ENCODE assay signal across 8 cellular contexts in the genomic region with DNA sequence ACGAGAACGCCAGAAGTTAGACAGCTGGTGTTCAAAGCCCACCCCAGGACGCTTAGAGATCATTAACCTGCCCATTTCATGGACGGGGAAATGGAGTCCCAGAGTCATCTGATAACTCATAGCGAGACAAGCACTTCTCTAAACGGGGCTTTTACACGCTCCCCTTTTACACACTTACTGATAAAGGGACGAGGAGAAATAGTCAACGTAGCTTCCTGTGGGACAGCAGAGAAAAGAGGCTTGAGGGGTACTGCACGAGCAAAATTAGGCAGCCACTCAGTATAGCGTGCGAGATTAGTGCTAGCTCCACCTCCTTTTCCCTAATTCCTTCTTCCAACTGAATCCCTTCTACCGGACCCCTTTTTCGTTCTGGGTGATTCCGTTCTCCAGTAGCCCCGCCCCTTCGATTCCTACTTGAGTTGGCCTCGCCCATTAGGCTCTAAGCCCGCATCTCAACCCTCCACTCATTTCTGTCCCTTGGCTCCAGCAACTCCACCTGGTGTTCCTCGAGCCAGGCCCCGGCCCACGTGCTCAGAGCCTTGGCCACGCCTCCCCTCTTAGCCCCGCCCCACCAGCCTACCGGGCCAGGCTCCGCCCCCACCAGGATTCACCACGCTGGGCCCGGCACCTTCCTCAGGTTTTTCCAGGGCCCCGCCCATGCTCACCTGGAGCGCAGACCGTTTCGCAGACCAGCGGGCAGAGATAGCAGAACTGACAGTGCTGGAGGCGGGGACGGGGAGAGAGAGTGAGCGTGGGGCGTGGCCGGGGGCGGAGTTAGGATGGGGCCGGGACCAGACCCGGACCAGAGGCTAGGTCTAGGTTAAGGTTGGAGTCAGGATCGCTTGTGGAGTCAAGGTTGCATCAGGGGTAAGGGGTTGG. TPM values are rescaled to one million over a fixed set of nuclear protein-coding genes. Genes with fewer than 3 reads are reported as not detected.
DNase-seq lines count a peak whose midpoint lies in the region; ATAC-seq, FAIRE-seq and TF ChIP-seq lines count a peak whose summit lies in the region.

No MANE protein-coding gene starts in this region.

- peak; percentile 60 for FAIRE-seq in keratinocyte (lab: Jason Lieb, UNC)

- H3K27ac ChIP-seq in HUES64 (ENCODE audit: low read depth, low read length), result no peak overlapping the region; the same call in 1 of the 2 replicates
- peak overlapping the region; percentile 13 for H3K27ac ChIP-seq in keratinocyte (ENCODE audit: control insufficient read depth, insufficient read depth, low read length)

- no peaks in the 10 kb centered on the region for H4K20me1 ChIP-seq in keratinocyte (ENCODE audit: control insufficient read depth, extremely low read depth, insufficient read depth, low read length)

- H3K9me1 ChIP-seq in keratinocyte (ENCODE audit: control insufficient read depth, extremely low read depth, insufficient read depth, low read length), result no peaks in the 10 kb centered on the region

- H3K9ac ChIP-seq in HUES64 (ENCODE audit: low read depth, low read length) (no peak overlapping the region), keratinocyte (ENCODE audit: control insufficient read depth, extremely low read depth, insufficient read depth, low read length) (no peak overlapping the region)

- H3K4me3 ChIP-seq in HUES64 (ENCODE audit: low read length) (peak overlapping the region; percentile 91), keratinocyte (ENCODE audit: control insufficient read depth in 2 of 3, extremely low read depth in 1 of 3, insufficient read depth in 2 of 3, low read depth in 1 of 3, low read length in 3 of 3) (peak overlapping the region in 2 of 3 experiments; percentile 11 to 44)

- peaks cover 21% of the 10 kb centered on the region for H3K4me1 ChIP-seq in HUES64 (ENCODE audit: insufficient read depth, low read length)
- peaks cover 22% of the 10 kb centered on the region for H3K4me1 ChIP-seq in keratinocyte (ENCODE audit: control insufficient read depth, extremely low read depth, insufficient read depth, low read length)

- H3K4me2 ChIP-seq in keratinocyte (ENCODE audit: control insufficient read depth, extremely low read depth, insufficient read depth, low read depth, low read length), result peak overlapping the region; percentile 99

- H3K27me3 ChIP-seq in HUES64 (ENCODE audit: insufficient read depth, low read length), result peaks cover 21% of the 10 kb centered on the region
- H3K27me3 ChIP-seq in keratinocyte (ENCODE audit: control insufficient read depth, extremely low read depth, insufficient read depth, low read length), result no peaks in the 10 kb centered on the region

- DNase-seq in CMK (ENCODE audit: low read depth) (peak; percentile 70), T47D (ENCODE audit: low read depth in 1 of 2, low spot score in 1 of 2) (peak; percentile 78 to 98), keratinocyte (ENCODE audit: low read depth, low spot score) (peak; percentile 84), putamen (ENCODE audit: low spot score) (no peak)
- peak; percentile 51 for DNase-seq in stimulated activated naive CD8-positive, alpha-beta T cell treated with anti-CD3 and anti-CD28 coated beads, Interleukin-15, Interleukin-2, amounts not matched to agents 100 U/mL and 50 U/mL, for 24 hours

- 13% methylated on average over 42 of the region's 42 CpGs for WGBS in HUES64

- no peak for TF ChIP-seq CTCF in keratinocyte (optimal IDR thresholded peaks at IDR 0.05 in 1 of 3, IDR thresholded peaks at IDR 0.05 in 1 of 3, conservative IDR thresholded peaks at IDR 0.05 in 1 of 3; ENCODE audit: extremely low read depth in 1 of 3, insufficient read depth in 2 of 3, low read length in 3 of 3)

- ATAC-seq in stimulated activated naive CD8-positive, alpha-beta T cell treated with anti-CD3 and anti-CD28 coated beads, Interleukin-15, Interleukin-2, amounts not matched to agents 100 U/mL and 50 U/mL, for 24 hours, result no peak
- no peak for ATAC-seq in GM21515 (IDR thresholded peaks at IDR 0.05; ENCODE audit: unreplicated experiment)

- in situ Hi-C loops in T47D (cut with HindIII; ENCODE audit: low pct_unique_long_range_greater_than_20kb, low sequenced_read_pairs), result no loop called here

- H2AFZ ChIP-seq in keratinocyte (ENCODE audit: control insufficient read depth, low read length), result no peak overlapping the region

- no peaks in the 10 kb centered on the region for H3K79me2 ChIP-seq in keratinocyte (ENCODE audit: control insufficient read depth, insufficient read depth, low read length)

- H3K9me3 ChIP-seq in HUES64 (ENCODE audit: insufficient read depth, low read depth, low read length), result no peaks in the 10 kb centered on the region
- no peaks in the 10 kb centered on the region for H3K9me3 ChIP-seq in keratinocyte (ENCODE audit: control insufficient read depth, low read depth, low read length)

- H3K36me3 ChIP-seq in HUES64 (ENCODE audit: insufficient read depth, low read length), result no peaks in the 10 kb centered on the region
- no peaks in the 10 kb centered on the region for H3K36me3 ChIP-seq in keratinocyte (ENCODE audit: control insufficient read depth in 2 of 2, extremely low read depth in 1 of 2, insufficient read depth in 2 of 2, low read length in 2 of 2)

- dilution Hi-C loops in keratinocyte (cut with MboI; ENCODE audit: extremely low pct_ligation_motif_present, low sequenced_read_pairs), result no loop called here

TF ChIP-seq in PFSK-1, 5 proteins besides CTCF, POLR2A, EP300 and RAD21:
- no peak for TF ChIP-seq TAF1 (IDR thresholded peaks at IDR 0.05; ENCODE audit: borderline replicate concordance, insufficient read depth, low read length)
- no peak for TF ChIP-seq POLR2AphosphoS5 (IDR thresholded peaks at IDR 0.05; ENCODE audit: low read depth, low read length)
- TF ChIP-seq FOXP2 (optimal IDR thresholded peaks at IDR 0.05; ENCODE audit: borderline replicate concordance, extremely low read depth, extremely low read length, insufficient read depth), result peak; percentile 11

RNA-seq across cellular contexts. Expression of gene HRC, which starts 3.6 kb away (rescaled TPM):
- 0.80 TPM for polyA plus RNA-seq in HUES64 (2013, experiment 1 of 2)
- polyA plus RNA-seq in HUES64 (2013, experiment 2 of 2), result 2.1 TPM
- polyA plus RNA-seq in PFSK-1 (2012; ENCODE audit: insufficient read length, low read depth), result not detected
- 0.03 to 0.08 TPM in 2 of 3 replicates, not detected in the other for polyA plus RNA-seq in keratinocyte
- polyA plus RNA-seq in keratinocyte (2011; ENCODE audit: low read depth), result not detected
- polyA plus RNA-seq in keratinocyte (2011; cell fraction: cytosol; rRNA removed), result not detected in 2 replicates
- polyA plus RNA-seq in keratinocyte (2011; cell fraction: nucleus; rRNA removed), result 0.05 TPM in 2 replicates
- polyA plus RNA-seq in keratinocyte (2012; ENCODE audit: low replicate concordance), result not detected in 2 replicates
- polyA minus RNA-seq in keratinocyte, result not detected in 3 replicates
- not detected for polyA minus RNA-seq in keratinocyte (2011; cell fraction: cytosol; rRNA and poly(A)+ RNA removed)
- polyA minus RNA-seq in keratinocyte (2011; cell fraction: nucleus; rRNA and poly(A)+ RNA removed), result not detected in 2 replicates

RNA-seq across cellular contexts. Expression of gene TRPM4, which starts 6.0 kb away (rescaled TPM):
- 3.0 TPM for polyA plus RNA-seq in HUES64 (2013, experiment 1 of 2)
- polyA plus RNA-seq in HUES64 (2013, experiment 2 of 2), result 3.1 TPM
- polyA plus RNA-seq in PFSK-1 (2012; ENCODE audit: insufficient read length, low read depth), result 9.7 TPM
- 16.1 to 23.3 TPM (median 16.1 TPM) in 3 replicates for polyA plus RNA-seq in keratinocyte
- polyA plus RNA-seq in keratinocyte (2011; ENCODE audit: low read depth), result 11.6 TPM
- 6.4 and 10.4 TPM in 2 replicates for polyA plus RNA-seq in keratinocyte (2011; cell fraction: cytosol; rRNA removed)
- polyA plus RNA-seq in keratinocyte (2011; cell fraction: nucleus; rRNA removed), result 82.9 and 106 TPM in 2 replicates
- 26.1 and 28.3 TPM in 2 replicates for polyA plus RNA-seq in keratinocyte (2012; ENCODE audit: low replicate concordance)
- 22.8 to 48.8 TPM (median 33.7 TPM) in 3 replicates for polyA minus RNA-seq in keratinocyte
- 36.6 TPM for polyA minus RNA-seq in keratinocyte (2011; cell fraction: cytosol; rRNA and poly(A)+ RNA removed)
- polyA minus RNA-seq in keratinocyte (2011; cell fraction: nucleus; rRNA and poly(A)+ RNA removed), result 74.5 and 74.8 TPM in 2 replicates

RNA-seq across cellular contexts. Expression of gene PPFIA3, which starts 32.2 kb away (rescaled TPM):
- polyA plus RNA-seq in HUES64 (2013, experiment 1 of 2), result 12.0 TPM
- 19.0 TPM for polyA plus RNA-seq in HUES64 (2013, experiment 2 of 2)
- polyA plus RNA-seq in PFSK-1 (2012; ENCODE audit: insufficient read length, low read depth), result 26.6 TPM
- polyA plus RNA-seq in keratinocyte, result 3.0 to 3.4 TPM (median 3.1 TPM) in 3 replicates
- 5.1 TPM for polyA plus RNA-seq in keratinocyte (2011; ENCODE audit: low read depth)
- 1.5 and 3.2 TPM in 2 replicates for polyA plus RNA-seq in keratinocyte (2011; cell fraction: cytosol; rRNA removed)
- 5.8 and 7.9 TPM in 2 replicates for polyA plus RNA-seq in keratinocyte (2011; cell fraction: nucleus; rRNA removed)
- 4.5 and 7.7 TPM in 2 replicates for polyA plus RNA-seq in keratinocyte (2012; ENCODE audit: low replicate concordance)
- 2.6 to 4.5 TPM (median 3.4 TPM) in 3 replicates for polyA minus RNA-seq in keratinocyte
- polyA minus RNA-seq in keratinocyte (2011; cell fraction: cytosol; rRNA and poly(A)+ RNA removed), result 6.5 TPM
- polyA minus RNA-seq in keratinocyte (2011; cell fraction: nucleus; rRNA and poly(A)+ RNA removed), result 2.0 and 3.4 TPM in 2 replicates

RNA-seq across cellular contexts. Expression of gene C19orf73, which starts 32.6 kb away (rescaled TPM):
- polyA plus RNA-seq in HUES64 (2013, experiment 1 of 2), result 0.70 TPM
- 0.57 TPM for polyA plus RNA-seq in HUES64 (2013, experiment 2 of 2)
- 1.9 TPM for polyA plus RNA-seq in PFSK-1 (2012; ENCODE audit: insufficient read length, low read depth)
- polyA plus RNA-seq in keratinocyte, result 0.54 to 0.98 TPM (median 0.71 TPM) in 3 replicates
- polyA plus RNA-seq in keratinocyte (2011; ENCODE audit: low read depth), result not detected
- 0.49 and 0.77 TPM in 2 replicates for polyA plus RNA-seq in keratinocyte (2011; cell fraction: cytosol; rRNA removed)
- 0.92 and 0.99 TPM in 2 replicates for polyA plus RNA-seq in keratinocyte (2011; cell fraction: nucleus; rRNA removed)
- 0.83 and 1.6 TPM in 2 replicates for polyA plus RNA-seq in keratinocyte (2012; ENCODE audit: low replicate concordance)
- polyA minus RNA-seq in keratinocyte, result not detected in 3 replicates
- not detected for polyA minus RNA-seq in keratinocyte (2011; cell fraction: cytosol; rRNA and poly(A)+ RNA removed)
- 0.93 TPM in 1 of 2 replicates, not detected in the other for polyA minus RNA-seq in keratinocyte (2011; cell fraction: nucleus; rRNA and poly(A)+ RNA removed)

RNA-seq across cellular contexts. Expression of gene LIN7B, which starts 37.4 kb away (rescaled TPM):
- 2.2 TPM for polyA plus RNA-seq in HUES64 (2013, experiment 1 of 2)
- polyA plus RNA-seq in HUES64 (2013, experiment 2 of 2), result 2.7 TPM
- polyA plus RNA-seq in PFSK-1 (2012; ENCODE audit: insufficient read length, low read depth), result 12.7 TPM
- 1.6 to 2.8 TPM (median 1.7 TPM) in 3 replicates for polyA plus RNA-seq in keratinocyte
- 6.4 TPM for polyA plus RNA-seq in keratinocyte (2011; ENCODE audit: low read depth)
- polyA plus RNA-seq in keratinocyte (2011; cell fraction: cytosol; rRNA removed), result 0.58 and 0.84 TPM in 2 replicates
- polyA plus RNA-seq in keratinocyte (2011; cell fraction: nucleus; rRNA removed), result 1.9 and 4.4 TPM in 2 replicates
- polyA plus RNA-seq in keratinocyte (2012; ENCODE audit: low replicate concordance), result 2.6 and 5.2 TPM in 2 replicates
- polyA minus RNA-seq in keratinocyte, result 1.1 TPM in 1 of 3 replicates, not detected in the others
- polyA minus RNA-seq in keratinocyte (2011; cell fraction: cytosol; rRNA and poly(A)+ RNA removed), result not detected
- polyA minus RNA-seq in keratinocyte (2011; cell fraction: nucleus; rRNA and poly(A)+ RNA removed), result not detected in 2 replicates
